In genomic region chr16:4261557-4262172, GRCh38 we compare ENCODE assay signal across 8 cellular contexts. TPM values are rescaled to one million over a fixed set of nuclear protein-coding genes. Genes with fewer than 3 reads are reported as not detected.
DNase-seq lines count a peak whose midpoint lies in the region; ATAC-seq and TF ChIP-seq lines count a peak whose summit lies in the region.

No MANE protein-coding gene starts in this region.

- no peaks in the 10 kb centered on the region for H3K27me3 ChIP-seq in SU-DHL-6 (ENCODE audit: low read length)

- H3K4me3 Mint-ChIP-seq in natural killer cell treated with Interleukin-12 subunit alpha and Interleukin-12 subunit beta and Interleukin-15 and Interleukin-18, amount 100 ng/mL, for 72 hours = no peak overlapping the region

- H3K36me3 ChIP-seq in SU-DHL-6 (ENCODE audit: low read length) = 0 out of 2 replicates have a peak, but pooled peaks cover 2% of the 10 kb centered on the region

- H3K4me1 Mint-ChIP-seq in natural killer cell treated with Interleukin-12 subunit alpha and Interleukin-12 subunit beta and Interleukin-15 and Interleukin-18, amount 100 ng/mL, for 72 hours (ENCODE audit: low read depth in 2 of 2) = peaks cover 0 to 5% of the 10 kb centered on the region in 2 donors

- no peaks in the 10 kb centered on the region for H3K9me3 Mint-ChIP-seq in natural killer cell treated with Interleukin-12 subunit alpha and Interleukin-12 subunit beta and Interleukin-15 and Interleukin-18, amount 100 ng/mL, for 72 hours

- H3K27ac ChIP-seq in SU-DHL-6 (ENCODE audit: low read depth, low read length) = no peak overlapping the region

- no peak overlapping the region for H3K27ac Mint-ChIP-seq in natural killer cell treated with Interleukin-12 subunit alpha and Interleukin-12 subunit beta and Interleukin-15 and Interleukin-18, amount 100 ng/mL, for 72 hours

- H3K79me2 ChIP-seq in SU-DHL-6 (ENCODE audit: insufficient read depth, low read length) = peaks cover 35% of the 10 kb centered on the region

- H3K9me3 ChIP-seq in SU-DHL-6 (ENCODE audit: insufficient read depth, low read length) = no peaks in the 10 kb centered on the region

- DNase-seq in NCI-H82 (lab: John Stamatoyannopoulos, UW) (peak; percentile 75), NCI-H82 treated with DMSO at 0.1 percent for 48 hours (lab: John Stamatoyannopoulos, UW; ENCODE audit: unreplicated experiment) (no peak), cardiac fibroblast (ENCODE audit: low read depth in 2 of 2) (peak; percentile 35 to 36), NCI-H1092 (lab: John Stamatoyannopoulos, UW) (no peak)
- no peak for DNase-seq in natural killer cell treated with Interleukin-12 subunit alpha and Interleukin-12 subunit beta and Interleukin-15 and Interleukin-18, amount 100 ng/mL, for 72 hours (ENCODE audit: low spot score)

- no peak overlapping the region for H3K9ac ChIP-seq in SU-DHL-6 (ENCODE audit: low read length)

- H2AFZ ChIP-seq in SU-DHL-6 (ENCODE audit: low read depth, low read length, severe bottlenecking) = no peak overlapping the region

- H3K36me3 Mint-ChIP-seq in natural killer cell treated with Interleukin-12 subunit alpha and Interleukin-12 subunit beta and Interleukin-15 and Interleukin-18, amount 100 ng/mL, for 72 hours = no peaks in the 10 kb centered on the region

- peak; percentile 49 to 65 for ATAC-seq in natural killer cell treated with Interleukin-12 subunit alpha and Interleukin-12 subunit beta and Interleukin-15 and Interleukin-18, amount 100 ng/mL, for 72 hours
- ATAC-seq in GM21367 (IDR thresholded peaks at IDR 0.05; ENCODE audit: unreplicated experiment) (no peak), GM19463 (IDR thresholded peaks at IDR 0.05; ENCODE audit: unreplicated experiment) (no peak)

- peak; percentile 52 for TF ChIP-seq CTCF in SU-DHL-6 (IDR thresholded peaks at IDR 0.05; ENCODE audit: insufficient read depth, low read length, poor library complexity, severe bottlenecking)
- TF ChIP-seq CTCF in cardiac fibroblast (IDR thresholded peaks at IDR 0.05; ENCODE audit: low read depth, low read length) = peak; percentile 63

- no peaks in the 10 kb centered on the region for H4K20me1 ChIP-seq in SU-DHL-6 (ENCODE audit: low read depth, low read length)

- H3K4me3 ChIP-seq in SU-DHL-6 (ENCODE audit: insufficient read depth, low read length, poor library complexity, severe bottlenecking) (no peak overlapping the region), cardiac fibroblast (replicated peaks in 1 of 2; ENCODE audit: low read depth in 2 of 2, low read length in 2 of 2) (no peak overlapping the region)

- no peaks in the 10 kb centered on the region for H3K9me2 ChIP-seq in SU-DHL-6 (replicated peaks; ENCODE audit: insufficient read depth, low read length)

- no peak overlapping the region for H3K4me2 ChIP-seq in SU-DHL-6 (ENCODE audit: low read depth, low read length, poor library complexity, severe bottlenecking)

- no peaks in the 10 kb centered on the region for H3K27me3 Mint-ChIP-seq in natural killer cell treated with Interleukin-12 subunit alpha and Interleukin-12 subunit beta and Interleukin-15 and Interleukin-18, amount 100 ng/mL, for 72 hours

- H3F3A ChIP-seq in SU-DHL-6 (ENCODE audit: insufficient read depth) = no peaks in the 10 kb centered on the region

RNA-seq across cellular contexts. Expression of gene TFAP4, which starts 11.2 kb away (rescaled TPM):
- 10 to 100 TPM; 10.8 to 46.2 TPM for total RNA-seq in natural killer cell treated with Interleukin-12 subunit alpha and Interleukin-12 subunit beta and Interleukin-15 and Interleukin-18, amount 100 ng/mL, for 72 hours

RNA-seq across cellular contexts. Expression of gene SRL, which starts 19.8 kb away (rescaled TPM):
- not detected for total RNA-seq in natural killer cell treated with Interleukin-12 subunit alpha and Interleukin-12 subunit beta and Interleukin-15 and Interleukin-18, amount 100 ng/mL, for 72 hours

RNA-seq across cellular contexts. Expression of gene GLIS2, which starts 54.2 kb away (rescaled TPM):
- under 1 TPM; 0.31 to 0.43 TPM for total RNA-seq in natural killer cell treated with Interleukin-12 subunit alpha and Interleukin-12 subunit beta and Interleukin-15 and Interleukin-18, amount 100 ng/mL, for 72 hours

Comparison
In these comparisons a context has a peak if more than half of its experiments do, and no peak if none do; other contexts are left out.
1. DNase-seq: peak in NCI-H82 (single experiment) and cardiac fibroblast (2 of 2); none in NCI-H82 treated with DMSO at 0.1 percent for 48 hours (single experiment), natural killer cell treated with Interleukin-12 subunit alpha and Interleukin-12 subunit beta and Interleukin-15 and Interleukin-18, amount 100 ng/mL, for 72 hours (single experiment) and NCI-H1092 (single experiment).
2. ATAC-seq: peak in natural killer cell treated with Interleukin-12 subunit alpha and Interleukin-12 subunit beta and Interleukin-15 and Interleukin-18, amount 100 ng/mL, for 72 hours (2 of 2); none in GM21367 (single experiment) and GM19463 (single experiment).